In genomic region chr2:10900216-10901109, GRCh38 we compare ENCODE assay signal across 9 cellular contexts. TPM values are rescaled to one million over a fixed set of nuclear protein-coding genes. Genes with fewer than 3 reads are reported as not detected.
A peak's percentile ranks its signal among the peaks of the same experiment; 100 is the strongest.
DNase-seq lines count a peak whose midpoint lies in the region; ATAC-seq, FAIRE-seq and TF ChIP-seq lines count a peak whose summit lies in the region.
"Had no signal": no experiment of that assay in that cellular context is flagged by ENCODE, and none has a peak within 500 bp of the region (broad histone marks: within the 10 kb centered on the region; RNA-seq: fewer than 3 reads in every experiment).

No MANE protein-coding gene starts in this region.

- ATAC-seq in HG03520 (IDR thresholded peaks at IDR 0.05; ENCODE audit: unreplicated experiment) (no peak), Right ventricle myocardium superior (ENCODE audit: poor library complexity) (no peak), HG03432 (IDR thresholded peaks at IDR 0.05; ENCODE audit: unreplicated experiment) (no peak)

- H3K27ac Mint-ChIP-seq in neural crest cell (ENCODE audit: unreplicated experiment), result no peak overlapping the region
- H3K27ac Mint-ChIP-seq: stimulated activated naive CD8-positive, alpha-beta T cell treated with anti-CD3 and anti-CD28 coated beads, Interleukin-15, Interleukin-2, amounts not matched to agents 100 ng/mL and 50 ng/mL, for 24 hours had no signal

- intact Hi-C loops in Right ventricle myocardium superior (cut with DNase I), result no loop called here

- H3K4me2 ChIP-seq in Loucy (ENCODE audit: low read depth, low read length, poor library complexity, severe bottlenecking), result no peak overlapping the region

- no peak overlapping the region for H3K4me3 ChIP-seq in Loucy (ENCODE audit: low read length, poor library complexity, severe bottlenecking)
- no peak overlapping the region for H3K4me3 ChIP-seq in WI38 (ENCODE audit: low read depth, low read length)

- no peak overlapping the region for H3K9ac ChIP-seq in Loucy (ENCODE audit: low read depth, low read length, poor library complexity, severe bottlenecking)

- no peaks in the 10 kb centered on the region for H4K20me1 ChIP-seq in Loucy (ENCODE audit: insufficient read depth, low read length, poor library complexity, severe bottlenecking)

- no peak overlapping the region for H3K4me3 Mint-ChIP-seq in neural crest cell
- H3K4me3 Mint-ChIP-seq: stimulated activated naive CD8-positive, alpha-beta T cell treated with anti-CD3 and anti-CD28 coated beads, Interleukin-15, Interleukin-2, amounts not matched to agents 100 ng/mL and 50 ng/mL, for 24 hours had no signal

- H3K27me3 ChIP-seq in Loucy (ENCODE audit: insufficient read depth, low read length, poor library complexity, severe bottlenecking), result no peaks in the 10 kb centered on the region

- H3K9me2 ChIP-seq in Loucy (replicated peaks; ENCODE audit: low read depth, low read length), result no peaks in the 10 kb centered on the region

- H2AFZ ChIP-seq in Loucy (ENCODE audit: low read length), result no peak overlapping the region

- no peaks in the 10 kb centered on the region for H3K4me1 ChIP-seq in Loucy (ENCODE audit: insufficient read depth, low read length, poor library complexity, severe bottlenecking)

- H3K9me3 Mint-ChIP-seq in neural crest cell, result no peaks in the 10 kb centered on the region
- H3K9me3 Mint-ChIP-seq: stimulated activated naive CD8-positive, alpha-beta T cell treated with anti-CD3 and anti-CD28 coated beads, Interleukin-15, Interleukin-2, amounts not matched to agents 100 ng/mL and 50 ng/mL, for 24 hours had no signal

- no peaks in the 10 kb centered on the region for H3K36me3 ChIP-seq in Loucy (ENCODE audit: insufficient read depth, low read length)

- no peaks in the 10 kb centered on the region for H3K9me3 ChIP-seq in Loucy (ENCODE audit: insufficient read depth, low read depth, low read length)

- DNase-seq in GM12891 (ENCODE audit: insufficient read length, low spot score) (no peak), neural crest cell (ENCODE audit: low read depth, low spot score) (peak; percentile 23), NCI-H1092 (lab: John Stamatoyannopoulos, UW) (no peak), Right ventricle myocardium superior (no peak)

- no peak for TF ChIP-seq POLR2A in GM12891 (IDR thresholded peaks at IDR 0.05; ENCODE audit: low read depth, low read length)

- TF ChIP-seq CTCF in Loucy (conservative IDR thresholded peaks at IDR 0.05; ENCODE audit: low read length), result peak; percentile 59
- TF ChIP-seq CTCF in WI38 (IDR thresholded peaks at IDR 0.05; ENCODE audit: low read depth, low read length), result peak; percentile 49
- peak; percentile 52 for TF ChIP-seq CTCF in neural crest cell (conservative IDR thresholded peaks at IDR 0.05)

- no peaks in the 10 kb centered on the region for H3K27me3 Mint-ChIP-seq in neural crest cell (ENCODE audit: low read depth)

- H3F3A ChIP-seq in Loucy (ENCODE audit: low read depth), result no peaks in the 10 kb centered on the region

- H3K79me2 ChIP-seq in Loucy (ENCODE audit: insufficient read depth, low read length), result no peaks in the 10 kb centered on the region

- FAIRE-seq in GM12891 (lab: Jason Lieb, UNC), result peak; percentile 20

- H3K36me3 Mint-ChIP-seq in neural crest cell (ENCODE audit: low read depth), result peaks cover 6% of the 10 kb centered on the region

- H3K4me1 Mint-ChIP-seq in neural crest cell, result peaks cover 5% of the 10 kb centered on the region

TF ChIP-seq in GM12891, 5 proteins besides CTCF, POLR2A, EP300 and RAD21:
- TF ChIP-seq TAF1 (IDR thresholded peaks at IDR 0.05; ENCODE audit: low read depth, low read length) (no peak), SPI1 (IDR thresholded peaks at IDR 0.05; ENCODE audit: low read depth, low read length) (no peak), PAX5 (IDR thresholded peaks at IDR 0.05; ENCODE audit: insufficient read depth, low read length, severe bottlenecking) (no peak), POLR2AphosphoS5 (IDR thresholded peaks at IDR 0.05; ENCODE audit: low read depth, low read length) (no peak), POU2F2 (IDR thresholded peaks at IDR 0.05; ENCODE audit: low read depth, low read length) (no peak)

RNA-seq across cellular contexts. Expression of gene KCNF1, which starts 11.3 kb away (rescaled TPM):
- polyA plus RNA-seq in GM12891 (2012; ENCODE audit: low read depth, missing spikeins), result not detected
- total RNA-seq in neural crest cell (0.93 and 1.1 TPM in 2 replicates), Right ventricle myocardium superior (not detected)
